ENCODE assay signal across 19 cellular contexts in the genomic region with DNA sequence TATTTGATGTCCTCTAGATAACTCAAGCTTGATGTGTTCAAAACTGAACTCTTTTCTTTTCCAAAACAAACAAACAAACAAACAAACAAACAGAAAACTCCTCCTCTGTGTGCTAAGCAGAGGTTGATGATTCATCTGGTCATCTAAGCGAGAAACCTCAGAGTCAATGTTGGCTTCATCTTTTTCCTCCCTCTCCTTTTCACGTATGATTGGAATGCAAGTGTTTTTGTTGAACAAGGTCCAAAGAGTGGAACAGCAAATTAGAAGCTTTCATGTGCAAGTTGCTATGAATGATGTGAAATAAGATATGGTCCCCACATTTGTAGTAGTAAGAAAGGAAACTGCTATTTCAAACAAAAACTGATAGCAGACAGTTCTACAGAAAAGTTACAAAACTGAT. TPM values are rescaled to one million over a fixed set of nuclear protein-coding genes. Genes with fewer than 3 reads are reported as not detected.
A peak's percentile ranks its signal among the peaks of the same experiment; 100 is the strongest.
DNase-seq lines count a peak whose midpoint lies in the region; ATAC-seq, FAIRE-seq and TF ChIP-seq lines count a peak whose summit lies in the region.
"Had no signal": no experiment of that assay in that cellular context is flagged by ENCODE, and none has a peak within 500 bp of the region (broad histone marks: within the 10 kb centered on the region; RNA-seq: fewer than 3 reads in every experiment).

No MANE protein-coding gene starts in this region.

- no peaks in the 10 kb centered on the region for H3K27me3 ChIP-seq in PC-9 (ENCODE audit: insufficient read depth, low read depth)
- H3K27me3 ChIP-seq in endothelial cell of umbilical vein (ENCODE audit: control insufficient read depth in 2 of 2, insufficient read depth in 2 of 2, low read length in 2 of 2): peaks cover 3 to 6% of the 10 kb centered on the region in 2 experiments
- H3K27me3 ChIP-seq: body of pancreas had no signal

- FAIRE-seq in endothelial cell of umbilical vein (lab: Jason Lieb, UNC): no peak

- no peaks in the 10 kb centered on the region for H3K9me1 ChIP-seq in endothelial cell of umbilical vein (replicated peaks; ENCODE audit: control insufficient read depth, extremely low read depth, insufficient read depth, low read length)

- TF ChIP-seq CTCF in PC-9 (conservative IDR thresholded peaks at IDR 0.05): no peak
- TF ChIP-seq CTCF in endothelial cell of umbilical vein (IDR thresholded peaks at IDR 0.05; ENCODE audit: extremely low read depth in 1 of 2, insufficient read depth in 1 of 2, low read depth in 1 of 2, low read length in 2 of 2): no peak
- no peak for TF ChIP-seq CTCF in retinal pigment epithelial cell (conservative IDR thresholded peaks at IDR 0.05; ENCODE audit: low read depth, low read length)

- ATAC-seq in GM21381 (IDR thresholded peaks at IDR 0.05; ENCODE audit: unreplicated experiment) (no peak), GM21390 (IDR thresholded peaks at IDR 0.05; ENCODE audit: unreplicated experiment) (no peak), GM21786 (IDR thresholded peaks at IDR 0.05; ENCODE audit: unreplicated experiment) (no peak)
- ATAC-seq: body of pancreas, natural killer cell had no signal

- CTCF ChIA-PET in PC-9 (lab: Charles Lee): no interaction called here
- CTCF ChIA-PET in endothelial cell of umbilical vein (lab: Charles Lee): no interaction called here

- H3K9me3 ChIP-seq in PC-9 (ENCODE audit: insufficient read depth, low read depth) (no peaks in the 10 kb centered on the region), endothelial cell of umbilical vein (replicated peaks; ENCODE audit: control insufficient read depth, insufficient read depth, low read length) (no peaks in the 10 kb centered on the region)
- H3K9me3 ChIP-seq: body of pancreas had no signal

- intact Hi-C loops in PC-9 (cut with micrococcal nuclease; ENCODE audit: unreplicated experiment): no loop called here
- intact Hi-C loops in endothelial cell of umbilical vein (cut with micrococcal nuclease): no loop called here

- H3F3A ChIP-seq in PC-9 (ENCODE audit: insufficient read depth, low read depth): peaks cover 11% of the 10 kb centered on the region

- H3K4me2 ChIP-seq in PC-9: peak overlapping the region; percentile 34
- H3K4me2 ChIP-seq in endothelial cell of umbilical vein (ENCODE audit: insufficient read depth, low read length): no peak overlapping the region

- BruUV-seq in PC-9 (replicated peaks; lab: Mats Ljungman, UMichigan) (no TSS peak), endothelial cell of umbilical vein (replicated peaks; lab: Mats Ljungman, UMichigan) (no TSS peak)

- H3K79me2 ChIP-seq in PC-9 (ENCODE audit: low read depth) (no peaks in the 10 kb centered on the region), endothelial cell of umbilical vein (ENCODE audit: control insufficient read depth, insufficient read depth, low read length) (no peaks in the 10 kb centered on the region)

- DNase-seq in EL (peak; percentile 92), PC-9 (peak in 1 of 2 experiments; percentile 72), endothelial cell of umbilical vein (ENCODE audit: low read depth, low spot score) (peak; percentile 39), retinal pigment epithelial cell (ENCODE audit: low read depth) (peak; percentile 51), substantia nigra (lab: John Stamatoyannopoulos, UW) (no peak)
- DNase-seq: activated T-cell treated with anti-CD3 and anti-CD28 coated beads, Interleukin-2, amount 50 U/mL, for 1 hour; body of pancreas; immature natural killer cell; MV-4-11; natural killer cell; NCI-H510A treated with DMSO at 0.1 percent for 48 hours; Right ventricle myocardium superior; stimulated activated CD4-positive, alpha-beta T cell treated with anti-CD3 and anti-CD28 coated beads, Interleukin-12 subunit alpha, Interleukin-12 subunit beta, amount 100 ng/mL, for 4 hours; stimulated activated CD8-positive, alpha-beta memory T cell treated with anti-CD3 and anti-CD28 coated beads, Interleukin-4, amount 100 ng/mL, for 48 hours; WERI-Rb-1 had no signal

- dilution Hi-C loops in endothelial cell of umbilical vein (cut with MboI; ENCODE audit: extremely low pct_ligation_motif_present, low sequenced_read_pairs): no loop called here

- POLR2A ChIA-PET in PC-9 (lab: Charles Lee; ENCODE audit: unreplicated experiment): no interaction called here
- POLR2A ChIA-PET in endothelial cell of umbilical vein (lab: Charles Lee): no interaction called here

- H2AFZ ChIP-seq in PC-9 (no peak overlapping the region), endothelial cell of umbilical vein (ENCODE audit: low read depth, low read length) (no peak overlapping the region)

- H3K9me2 ChIP-seq in PC-9 (ENCODE audit: insufficient read depth): no peaks in the 10 kb centered on the region

- H4K20me1 ChIP-seq in PC-9 (ENCODE audit: insufficient read depth) (no peaks in the 10 kb centered on the region), endothelial cell of umbilical vein (replicated peaks; ENCODE audit: control insufficient read depth, extremely low read depth, insufficient read depth, low read length) (no peaks in the 10 kb centered on the region)

- H3K27ac ChIP-seq in PC-9: no peak overlapping the region
- H3K27ac ChIP-seq in endothelial cell of umbilical vein (ENCODE audit: insufficient read depth, low read depth, low read length): no peak overlapping the region
- no peak overlapping the region for H3K27ac ChIP-seq in substantia nigra (ENCODE audit: low read depth, low read length, poor library complexity, severe bottlenecking)
- H3K27ac ChIP-seq: body of pancreas, epithelial cell of prostate, WERI-Rb-1 had no signal

- H3K36me3 ChIP-seq in PC-9 (ENCODE audit: low read depth) (no peaks in the 10 kb centered on the region), endothelial cell of umbilical vein (ENCODE audit: control insufficient read depth in 2 of 2, extremely low read depth in 1 of 2, insufficient read depth in 2 of 2, low read length in 2 of 2) (no peaks in the 10 kb centered on the region)
- H3K36me3 ChIP-seq: WERI-Rb-1 had no signal

- H3K4me3 ChIP-seq in PC-9 (no peak overlapping the region), endothelial cell of umbilical vein (replicated peaks in 1 of 3; ENCODE audit: insufficient read depth in 1 of 3, low read depth in 1 of 3, low read length in 3 of 3) (no peak overlapping the region), retinal pigment epithelial cell (ENCODE audit: low read length) (no peak overlapping the region)
- H3K4me3 ChIP-seq: body of pancreas had no signal

- TF ChIP-seq POLR2A in endothelial cell of umbilical vein (IDR thresholded peaks at IDR 0.05; ENCODE audit: low read depth, low read length): no peak

- H3K4me1 ChIP-seq in PC-9 (replicated peaks; ENCODE audit: insufficient read depth): peaks cover 5% of the 10 kb centered on the region
- no peaks in the 10 kb centered on the region for H3K4me1 ChIP-seq in endothelial cell of umbilical vein (ENCODE audit: control insufficient read depth, extremely low read depth, insufficient read depth, low read length)
- H3K4me1 ChIP-seq: body of pancreas had no signal

- H3K9ac ChIP-seq in endothelial cell of umbilical vein (replicated peaks; ENCODE audit: extremely low read depth, insufficient read depth, low read length): no peak overlapping the region

TF ChIP-seq in endothelial cell of umbilical vein, 7 proteins besides CTCF, POLR2A, EP300 and RAD21:
- no peak for TF ChIP-seq FOS (IDR thresholded peaks at IDR 0.05; ENCODE audit: borderline replicate concordance, insufficient read depth, low read length)
- no peak for TF ChIP-seq JUN (IDR thresholded peaks at IDR 0.05; ENCODE audit: borderline replicate concordance, insufficient read depth, insufficient read length, low read depth)
- no peak for TF ChIP-seq POLR2AphosphoS5 (IDR thresholded peaks at IDR 0.05; ENCODE audit: insufficient read depth, low read depth, low read length)
- TF ChIP-seq GATA2 (IDR thresholded peaks at IDR 0.05; ENCODE audit: insufficient read depth, insufficient read length, low read depth, low read length): no peak
- TF ChIP-seq EZH2 (IDR thresholded peaks at IDR 0.05; ENCODE audit: borderline replicate concordance, low read depth, low read length, severe bottlenecking): no peak
- no peak for TF ChIP-seq MYC (IDR thresholded peaks at IDR 0.05; ENCODE audit: low read depth, low read length)
- TF ChIP-seq, protein P1, sequence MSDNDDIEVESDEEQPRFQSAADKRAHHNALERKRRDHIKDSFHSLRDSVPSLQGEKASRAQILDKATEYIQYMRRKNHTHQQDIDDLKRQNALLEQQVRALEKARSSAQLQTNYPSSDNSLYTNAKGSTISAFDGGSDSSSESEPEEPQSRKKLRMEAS (IDR thresholded peaks at IDR 0.05; ENCODE audit: insufficient read depth, insufficient read length): no peak

RNA-seq across cellular contexts. Expression of a gene that starts 52.5 kb away (rescaled TPM):
- total RNA-seq in PC-9 (2021) (0.88 TPM in 1 of 2 replicates, not detected in the other), endothelial cell of umbilical vein (not detected in 2 replicates)
- polyA plus RNA-seq in endothelial cell of umbilical vein: not detected in 2 replicates
- polyA plus RNA-seq in endothelial cell of umbilical vein (2011; cell fraction: cytosol; rRNA removed): not detected in 2 replicates
- polyA plus RNA-seq in endothelial cell of umbilical vein (2011; cell fraction: nucleus; rRNA removed): not detected in 2 replicates
- not detected in 2 replicates for polyA plus RNA-seq in endothelial cell of umbilical vein (2012)
- polyA minus RNA-seq in endothelial cell of umbilical vein: not detected in 2 replicates
- polyA minus RNA-seq in endothelial cell of umbilical vein (2011; cell fraction: cytosol; rRNA and poly(A)+ RNA removed): not detected
- not detected in 2 replicates for polyA minus RNA-seq in endothelial cell of umbilical vein (2011; cell fraction: nucleus; rRNA and poly(A)+ RNA removed)
- total RNA-seq: body of pancreas, natural killer cell, Right ventricle myocardium superior had no signal
- polyA plus RNA-seq: immature natural killer cell had no signal

Comparison
In these comparisons a context has a peak if more than half of its experiments do, and no peak if none do; other contexts are left out.
1. DNase-seq: peak in EL (single experiment), endothelial cell of umbilical vein (single experiment) and retinal pigment epithelial cell (single experiment); none in substantia nigra (0 of 49).